16 cellular contexts compared by ENCODE assay signal in genomic region chr17:34135841-34136240, GRCh38.
"Had no signal": no experiment of that assay in that cellular context is flagged by ENCODE, and none has a peak within 500 bp of the region (broad histone marks: within the 10 kb centered on the region; RNA-seq: fewer than 3 reads in every experiment).

No MANE protein-coding gene starts in this region.

- H3K4me3 ChIP-seq: body of pancreas, coronary artery, lower lobe of right lung, sigmoid colon, spleen, testis had no signal

- H3K36me3 ChIP-seq: lower lobe of right lung, sigmoid colon, spleen had no signal

- H3K4me1 Mint-ChIP-seq: activated naive CD8-positive, alpha-beta T cell treated with anti-CD3 and anti-CD28 coated beads for 36 hours; central memory CD8-positive, alpha-beta T cell; stimulated activated naive CD8-positive, alpha-beta T cell treated with anti-CD3 and anti-CD28 coated beads, Interleukin-15, amount 100 ng/mL, for 72 hours had no signal

- H3K27ac Mint-ChIP-seq: activated naive CD8-positive, alpha-beta T cell treated with anti-CD3 and anti-CD28 coated beads for 36 hours; activated T-helper 1 cell treated with anti-CD3 and anti-CD28 coated beads, Interleukin-12 subunit alpha, Interleukin-12 subunit beta, Interleukin-2, Interleukin-4 antibody, amounts not matched to agents 30 ng/mL and 10 ng/mL and 1 ng/mL, durations not matched to agents 14 hours and 24 hours and 36 hours; mesothelial cell of epicardium; stimulated activated naive CD8-positive, alpha-beta T cell treated with anti-CD3 and anti-CD28 coated beads, Interleukin-15, amount 100 ng/mL, for 72 hours had no signal

- DNase-seq: activated CD4-positive, alpha-beta T cell treated with anti-CD3 and anti-CD28 coated beads, Interleukin-2, amount 50 U/mL, for 1 hour; activated naive CD8-positive, alpha-beta T cell treated with anti-CD3 and anti-CD28 coated beads for 36 hours; amygdala; body of pancreas; foreskin fibroblast; left cardiac atrium; lower lobe of right lung; sigmoid colon; spleen; stimulated activated naive CD8-positive, alpha-beta T cell treated with anti-CD3 and anti-CD28 coated beads, Interleukin-15, amount 100 ng/mL, for 72 hours; testis had no signal

- H3K4me1 ChIP-seq: body of pancreas, lower lobe of right lung, sigmoid colon, spleen, testis had no signal

- H3K27ac ChIP-seq: body of pancreas, coronary artery, lower lobe of right lung, sigmoid colon, spleen, testis had no signal

- H3K9me3 Mint-ChIP-seq: activated naive CD8-positive, alpha-beta T cell treated with anti-CD3 and anti-CD28 coated beads for 36 hours; activated T-helper 1 cell treated with anti-CD3 and anti-CD28 coated beads, Interleukin-12 subunit alpha, Interleukin-12 subunit beta, Interleukin-2, Interleukin-4 antibody, amounts not matched to agents 30 ng/mL and 10 ng/mL and 1 ng/mL, durations not matched to agents 14 hours and 24 hours and 36 hours; central memory CD8-positive, alpha-beta T cell; mesothelial cell of epicardium; stimulated activated naive CD8-positive, alpha-beta T cell treated with anti-CD3 and anti-CD28 coated beads, Interleukin-15, amount 100 ng/mL, for 72 hours had no signal

- H3K27me3 ChIP-seq: body of pancreas, testis had no signal

- ATAC-seq: body of pancreas; left cardiac atrium; lower lobe of right lung; stimulated activated naive CD8-positive, alpha-beta T cell treated with anti-CD3 and anti-CD28 coated beads, Interleukin-15, amount 100 ng/mL, for 72 hours had no signal

- H3K4me3 Mint-ChIP-seq: activated naive CD8-positive, alpha-beta T cell treated with anti-CD3 and anti-CD28 coated beads for 36 hours; activated T-helper 1 cell treated with anti-CD3 and anti-CD28 coated beads, Interleukin-12 subunit alpha, Interleukin-12 subunit beta, Interleukin-2, Interleukin-4 antibody, amounts not matched to agents 30 ng/mL and 10 ng/mL and 1 ng/mL, durations not matched to agents 14 hours and 24 hours and 36 hours; central memory CD8-positive, alpha-beta T cell; mesothelial cell of epicardium; neural crest cell; stimulated activated naive CD8-positive, alpha-beta T cell treated with anti-CD3 and anti-CD28 coated beads, Interleukin-15, amount 100 ng/mL, for 72 hours had no signal

- H3K9me3 ChIP-seq: body of pancreas, lower lobe of right lung, sigmoid colon, spleen, testis had no signal

- H3K36me3 Mint-ChIP-seq: activated naive CD8-positive, alpha-beta T cell treated with anti-CD3 and anti-CD28 coated beads for 36 hours; mesothelial cell of epicardium had no signal
